Comparison of ENCODE assay signal across 10 cellular contexts in the genomic region with DNA sequence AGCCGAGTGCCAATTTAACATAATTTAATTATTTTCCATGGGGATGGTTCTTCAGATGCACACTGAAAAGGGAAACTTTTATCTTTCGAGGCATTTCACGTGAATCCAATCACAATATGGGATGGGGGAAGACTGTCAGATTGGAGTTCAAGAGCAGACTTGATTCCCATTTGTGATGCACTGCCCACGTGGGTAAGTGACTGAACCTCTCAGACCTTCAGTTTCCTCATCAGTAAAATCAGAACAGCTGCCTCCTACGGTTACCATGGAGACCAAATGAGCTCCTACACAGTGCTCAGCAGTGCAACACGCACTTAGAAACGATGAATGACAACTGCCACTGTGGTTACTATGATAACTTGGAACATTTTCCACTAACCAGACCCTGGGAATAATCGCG. TPM values are rescaled to one million over a fixed set of nuclear protein-coding genes. Genes with fewer than 3 reads are reported as not detected.
DNase-seq lines count a peak whose midpoint lies in the region; TF ChIP-seq lines count a peak whose summit lies in the region.
"Had no signal": no experiment of that assay in that cellular context is flagged by ENCODE, and none has a peak within 500 bp of the region (broad histone marks: within the 10 kb centered on the region; RNA-seq: fewer than 3 reads in every experiment).

No MANE protein-coding gene starts in this region.

- no peaks in the 10 kb centered on the region for H3K9me3 Mint-ChIP-seq in activated naive CD8-positive, alpha-beta T cell treated with anti-CD3 and anti-CD28 coated beads for 36 hours

- H3K9me3 ChIP-seq in ovary, result no peaks in the 10 kb centered on the region
- H3K9me3 ChIP-seq: mucosa of descending colon had no signal

- H3K4me1 Mint-ChIP-seq in activated naive CD8-positive, alpha-beta T cell treated with anti-CD3 and anti-CD28 coated beads for 36 hours, result peaks cover 20% of the 10 kb centered on the region

- TF ChIP-seq CTCF in ovary (IDR thresholded peaks at IDR 0.05), result no peak

- H3K27me3 Mint-ChIP-seq in activated naive CD8-positive, alpha-beta T cell treated with anti-CD3 and anti-CD28 coated beads for 36 hours, result no peaks in the 10 kb centered on the region

- intact Hi-C loops in ovary (cut with DNase I), result no loop called here

- 84 to 87% (median 86%) methylated on average over 9 of the region's 9 CpGs for WGBS in ovary, 3 donors

- no peak for TF ChIP-seq POLR2A in ovary (IDR thresholded peaks at IDR 0.05)

- no peak overlapping the region for H3K4me3 Mint-ChIP-seq in activated naive CD8-positive, alpha-beta T cell treated with anti-CD3 and anti-CD28 coated beads for 36 hours

- no peaks in the 10 kb centered on the region for H3K36me3 Mint-ChIP-seq in activated naive CD8-positive, alpha-beta T cell treated with anti-CD3 and anti-CD28 coated beads for 36 hours

- H3K27ac Mint-ChIP-seq in activated naive CD8-positive, alpha-beta T cell treated with anti-CD3 and anti-CD28 coated beads for 36 hours, result no peak overlapping the region

- no peaks in the 10 kb centered on the region for H3K4me1 ChIP-seq in ovary (ENCODE audit: insufficient read depth)

- no peaks in the 10 kb centered on the region for H3K27me3 ChIP-seq in ovary

- H3K36me3 ChIP-seq in ovary, result no peaks in the 10 kb centered on the region

- no peak overlapping the region for H3K4me3 ChIP-seq in ovary
- H3K4me3 ChIP-seq: mucosa of descending colon had no signal

- peak; percentile 18 to 28 for DNase-seq in activated CD4-positive, alpha-beta T cell treated with anti-CD3 and anti-CD28 coated beads for 4 hours
- no peak for DNase-seq in activated CD4-positive, alpha-beta T cell treated with anti-CD3 and anti-CD28 coated beads for 1 hour
- DNase-seq in MV-4-11 (lab: John Stamatoyannopoulos, UW) (peak; percentile 45), Kasumi-1 (lab: John Stamatoyannopoulos, UW) (no peak), SW 1271 (lab: John Stamatoyannopoulos, UW) (no peak), ovary (no peak)
- peak; percentile 25 for DNase-seq in activated naive CD8-positive, alpha-beta T cell treated with anti-CD3 and anti-CD28 coated beads for 36 hours
- DNase-seq in stimulated activated CD8-positive, alpha-beta memory T cell treated with anti-CD3 and anti-CD28 coated beads, Interleukin-15, amount 100 ng/mL, for 48 hours (ENCODE audit: low read depth in 2 of 2), result peak; percentile 20 to 32
- DNase-seq: erythroblast had no signal

- TF ChIP-seq EP300 in ovary (IDR thresholded peaks at IDR 0.05), result no peak

- H3K27ac ChIP-seq in ovary, result no peak overlapping the region

RNA-seq across cellular contexts. Expression of a gene that starts 21.7 kb away (rescaled TPM):
- 10 to 100 TPM; 28.0 to 28.6 TPM for total RNA-seq in activated naive CD8-positive, alpha-beta T cell treated with anti-CD3 and anti-CD28 coated beads for 36 hours
- 10 to 100 TPM; 14.8 to 40.0 (median 33.9) TPM for total RNA-seq in ovary
- 10 to 100 TPM; 17.3 to 19.4 TPM for polyA plus RNA-seq in ovary

RNA-seq across cellular contexts. Expression of a gene that starts 55.2 kb away (rescaled TPM):
- 100 to 1,000 TPM; 156 to 164 TPM for total RNA-seq in activated naive CD8-positive, alpha-beta T cell treated with anti-CD3 and anti-CD28 coated beads for 36 hours
- total RNA-seq in ovary, result 10 to 100 TPM; 35.8 to 58.6 (median 48.1) TPM
- 10 to 100 TPM; 12.4 to 24.0 TPM for polyA plus RNA-seq in ovary

Comparison
In these comparisons a context has a peak if more than half of its experiments do, and no peak if none do; other contexts are left out.
1. DNase-seq: peak in activated CD4-positive, alpha-beta T cell treated with anti-CD3 and anti-CD28 coated beads for 4 hours (2 of 2), MV-4-11 (single experiment), activated naive CD8-positive, alpha-beta T cell treated with anti-CD3 and anti-CD28 coated beads for 36 hours (single experiment) and stimulated activated CD8-positive, alpha-beta memory T cell treated with anti-CD3 and anti-CD28 coated beads, Interleukin-15, amount 100 ng/mL, for 48 hours (2 of 2); none in activated CD4-positive, alpha-beta T cell treated with anti-CD3 and anti-CD28 coated beads for 1 hour (single experiment), Kasumi-1 (0 of 2), SW 1271 (0 of 2) and ovary (0 of 5).